1 cellular context compared by ENCODE assay signal in genomic region chr6:84641076-84641475, GRCh38.
A peak's percentile ranks its signal among the peaks of the same experiment; 100 is the strongest.
TF ChIP-seq lines count a peak whose summit lies in the region.

No MANE protein-coding gene starts in this region.

TF ChIP-seq in K562, 482 proteins besides CTCF, POLR2A, EP300 and RAD21 (continued from another document):
- 0 out of 2 replicates have a peak, but pooled peaks have one; percentile 12 for TF ChIP-seq VEZF1 (CRISPR knock-in tag; IDR thresholded peaks at IDR 0.05)
- TF ChIP-seq HSF4 (CRISPR knock-in tag; IDR thresholded peaks at IDR 0.05; ENCODE audit: borderline replicate concordance), result no peak
- TF ChIP-seq FOSL1 (tag; conservative IDR thresholded peaks at IDR 0.05), result 0 out of 2 replicates have a peak, but pooled peaks have one; percentile 20
- TF ChIP-seq CBFA2T3 (IDR thresholded peaks at IDR 0.05), result 0 out of 2 replicates have a peak, but pooled peaks have one; percentile 10
- no peak for TF ChIP-seq NFE2 (IDR thresholded peaks at IDR 0.05; ENCODE audit: low read depth)
- TF ChIP-seq PBX2 (CRISPR knock-in tag; IDR thresholded peaks at IDR 0.05; ENCODE audit: low read depth), result no peak
- TF ChIP-seq PBX2 (tag; conservative IDR thresholded peaks at IDR 0.05; ENCODE audit: low read depth), result no peak
- no peak for TF ChIP-seq SMARCC2 (IDR thresholded peaks at IDR 0.05; ENCODE audit: low read depth)
- TF ChIP-seq ZNF764 (CRISPR knock-in tag; IDR thresholded peaks at IDR 0.05; ENCODE audit: low read depth), result no peak
- no peak for TF ChIP-seq TSC22D4 (tag; IDR thresholded peaks at IDR 0.05)
- no peak for TF ChIP-seq NR3C1 (CRISPR knock-in tag; IDR thresholded peaks at IDR 0.05)
- no peak for TF ChIP-seq BMI1 (IDR thresholded peaks at IDR 0.05; ENCODE audit: low read length)
- no peak for TF ChIP-seq HNRNPH1 (optimal IDR thresholded peaks at IDR 0.05; ENCODE audit: low read depth, low read length)
- TF ChIP-seq KLF13 (tag; IDR thresholded peaks at IDR 0.05; ENCODE audit: borderline replicate concordance, low read depth), result no peak
- no peak for TF ChIP-seq ZBTB7A (IDR thresholded peaks at IDR 0.05; ENCODE audit: borderline replicate concordance, control insufficient read depth, low read depth, low read length)
- no peak for TF ChIP-seq ZBED1 (IDR thresholded peaks at IDR 0.05)
